In the genomic region with DNA sequence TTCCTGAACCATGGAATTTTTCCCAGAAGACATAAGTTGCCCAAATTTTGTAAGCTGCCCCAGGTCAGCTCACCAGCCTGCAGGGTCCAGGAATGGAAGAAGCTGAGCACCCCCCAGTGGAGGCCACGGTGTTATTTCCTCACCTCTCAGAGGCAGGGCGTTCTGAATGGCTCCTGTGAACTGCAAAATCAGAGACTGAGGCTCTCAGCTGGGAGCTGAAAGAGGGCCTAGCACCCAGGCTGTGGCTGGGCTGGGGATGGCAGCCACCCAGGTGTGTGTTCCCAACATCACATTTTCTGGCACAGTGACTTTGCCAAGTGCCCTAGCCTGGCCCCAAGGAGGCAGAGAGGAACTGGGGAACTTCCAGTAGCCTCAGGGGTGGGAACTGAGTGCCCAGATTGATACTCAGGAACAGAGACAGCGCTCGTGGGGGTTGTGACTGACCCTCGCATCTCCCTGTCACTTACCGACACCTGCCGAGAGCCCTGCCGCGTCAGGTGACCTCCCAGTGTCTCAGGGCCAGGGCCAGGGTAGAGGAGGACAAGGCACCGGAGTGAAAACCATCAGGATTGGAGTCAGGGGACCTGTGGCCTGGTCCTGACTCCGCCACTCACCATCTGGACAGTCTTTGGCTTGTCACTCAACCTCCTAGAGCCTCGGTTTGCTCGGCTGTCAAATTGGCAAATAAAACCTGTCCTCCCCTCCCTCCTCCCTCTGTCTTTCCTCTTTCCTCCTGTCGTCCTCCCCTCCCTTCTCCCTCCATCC, we compare ENCODE assay signal across 11 cellular contexts. TPM values are rescaled to one million over a fixed set of nuclear protein-coding genes. Genes with fewer than 3 reads are reported as not detected.
DNase-seq lines count a peak whose midpoint lies in the region; ATAC-seq and TF ChIP-seq lines count a peak whose summit lies in the region.
"Had no signal": no experiment of that assay in that cellular context is flagged by ENCODE, and none has a peak within 500 bp of the region (broad histone marks: within the 10 kb centered on the region; RNA-seq: fewer than 3 reads in every experiment).

No MANE protein-coding gene starts in this region.

- ATAC-seq in WTC11: peak; percentile 79
- peak; percentile 59 for ATAC-seq in left lobe of liver
- ATAC-seq in HG03135 (IDR thresholded peaks at IDR 0.05; ENCODE audit: unreplicated experiment): no peak
- ATAC-seq: natural killer cell treated with Interleukin-12 subunit alpha and Interleukin-12 subunit beta and Interleukin-15 and Interleukin-18, amount 100 ng/mL, for 72 hours had no signal

- TF ChIP-seq CTCF in WTC11 (IDR thresholded peaks at IDR 0.05): no peak

- no peaks in the 10 kb centered on the region for H3K9me3 Mint-ChIP-seq in WTC11
- H3K9me3 Mint-ChIP-seq: natural killer cell treated with Interleukin-12 subunit alpha and Interleukin-12 subunit beta and Interleukin-15 and Interleukin-18, amount 100 ng/mL, for 72 hours had no signal

- no peaks in the 10 kb centered on the region for H3K27me3 Mint-ChIP-seq in WTC11 (ENCODE audit: low read depth)

- peak; percentile 41 for DNase-seq in DMS 273 treated with DMSO at 0.1 percent for 48 hours (lab: John Stamatoyannopoulos, UW)
- peak; percentile 83 for DNase-seq in HT-29 (ENCODE audit: low spot score)
- DNase-seq in WTC11 (ENCODE audit: low spot score): peak; percentile 70
- no peak for DNase-seq in left lobe of liver (ENCODE audit: low spot score)
- DNase-seq in GOT3 (lab: John Stamatoyannopoulos, UW): no peak
- no peak for DNase-seq in posterior vena cava (ENCODE audit: low spot score)
- no peak for DNase-seq in NCI-H2029 treated with DMSO at 0.1 percent for 48 hours (lab: John Stamatoyannopoulos, UW)
- DNase-seq: NCI-H1048 had no signal

- CTCF ChIA-PET in WTC11 (lab: Charles Lee): interaction anchor here (0.6 to 4.6 kb wide), 24 partner anchors 11 to 947 kb away, joined by 3 to 48 read pairs (median 5); a partner anchor contains a TSS

- intact Hi-C loops in posterior vena cava (cut with DNase I): no loop called here

- no peak overlapping the region for H3K27ac Mint-ChIP-seq in WTC11
- H3K27ac Mint-ChIP-seq: natural killer cell treated with Interleukin-12 subunit alpha and Interleukin-12 subunit beta and Interleukin-15 and Interleukin-18, amount 100 ng/mL, for 72 hours had no signal

- POLR2A ChIA-PET in WTC11 (lab: Charles Lee): no interaction called here

- peaks cover 13% of the 10 kb centered on the region for H3K4me1 Mint-ChIP-seq in WTC11

- no peaks in the 10 kb centered on the region for H3K36me3 Mint-ChIP-seq in WTC11
- H3K36me3 Mint-ChIP-seq: natural killer cell treated with Interleukin-12 subunit alpha and Interleukin-12 subunit beta and Interleukin-15 and Interleukin-18, amount 100 ng/mL, for 72 hours had no signal

- H3K4me3 Mint-ChIP-seq in WTC11: no peak overlapping the region
- H3K4me3 Mint-ChIP-seq: natural killer cell treated with Interleukin-12 subunit alpha and Interleukin-12 subunit beta and Interleukin-15 and Interleukin-18, amount 100 ng/mL, for 72 hours had no signal

TF ChIP-seq in WTC11, 78 proteins besides CTCF, POLR2A, EP300 and RAD21:
- TF ChIP-seq CBFB (CRISPR knock-in tag; IDR thresholded peaks at IDR 0.05; ENCODE audit: low read depth): no peak
- TF ChIP-seq, protein P1, sequence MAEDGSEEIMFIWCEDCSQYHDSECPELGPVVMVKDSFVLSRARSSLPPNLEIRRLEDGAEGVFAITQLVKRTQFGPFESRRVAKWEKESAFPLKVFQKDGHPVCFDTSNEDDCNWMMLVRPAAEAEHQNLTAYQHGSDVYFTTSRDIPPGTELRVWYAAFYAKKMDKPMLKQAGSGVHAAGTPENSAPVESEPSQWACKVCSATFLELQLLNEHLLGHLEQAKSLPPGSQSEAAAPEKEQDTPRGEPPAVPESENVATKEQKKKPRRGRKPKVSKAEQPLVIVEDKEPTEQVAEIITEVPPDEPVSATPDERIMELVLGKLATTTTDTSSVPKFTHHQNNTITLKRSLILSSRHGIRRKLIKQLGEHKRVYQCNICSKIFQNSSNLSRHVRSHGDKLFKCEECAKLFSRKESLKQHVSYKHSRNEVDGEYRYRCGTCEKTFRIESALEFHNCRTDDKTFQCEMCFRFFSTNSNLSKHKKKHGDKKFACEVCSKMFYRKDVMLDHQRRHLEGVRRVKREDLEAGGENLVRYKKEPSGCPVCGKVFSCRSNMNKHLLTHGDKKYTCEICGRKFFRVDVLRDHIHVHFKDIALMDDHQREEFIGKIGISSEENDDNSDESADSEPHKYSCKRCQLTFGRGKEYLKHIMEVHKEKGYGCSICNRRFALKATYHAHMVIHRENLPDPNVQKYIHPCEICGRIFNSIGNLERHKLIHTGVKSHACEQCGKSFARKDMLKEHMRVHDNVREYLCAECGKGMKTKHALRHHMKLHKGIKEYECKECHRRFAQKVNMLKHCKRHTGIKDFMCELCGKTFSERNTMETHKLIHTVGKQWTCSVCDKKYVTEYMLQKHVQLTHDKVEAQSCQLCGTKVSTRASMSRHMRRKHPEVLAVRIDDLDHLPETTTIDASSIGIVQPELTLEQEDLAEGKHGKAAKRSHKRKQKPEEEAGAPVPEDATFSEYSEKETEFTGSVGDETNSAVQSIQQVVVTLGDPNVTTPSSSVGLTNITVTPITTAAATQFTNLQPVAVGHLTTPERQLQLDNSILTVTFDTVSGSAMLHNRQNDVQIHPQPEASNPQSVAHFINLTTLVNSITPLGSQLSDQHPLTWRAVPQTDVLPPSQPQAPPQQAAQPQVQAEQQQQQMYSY (CRISPR knock-in tag; IDR thresholded peaks at IDR 0.05): peak; percentile 78

RNA-seq across cellular contexts. Expression of a gene that starts 11.3 kb away (rescaled TPM):
- total RNA-seq in HT-29 (2014; rRNA removed; shearing (Covaris generic)): 6.2 and 6.3 TPM in 2 replicates
- 1.6 to 3.4 TPM (median 2.3 TPM) in 3 replicates for total RNA-seq in WTC11 (2021)
- 0.10 TPM for total RNA-seq in left lobe of liver
- total RNA-seq in posterior vena cava: not detected
- total RNA-seq: natural killer cell treated with Interleukin-12 subunit alpha and Interleukin-12 subunit beta and Interleukin-15 and Interleukin-18, amount 100 ng/mL, for 72 hours; T-helper 2 cell treated with Interferon-gamma antibody and Interleukin-4, amounts not matched to agents 100 ng/mL and 5 ng/mL, for 36 hours had no signal

Comparison
In these comparisons a context has a peak if more than half of its experiments do, and no peak if none do; other contexts are left out.
1. DNase-seq: peak in DMS 273 treated with DMSO at 0.1 percent for 48 hours (single experiment), HT-29 (single experiment) and WTC11 (single experiment); none in left lobe of liver (single experiment), GOT3 (single experiment), posterior vena cava (single experiment) and NCI-H2029 treated with DMSO at 0.1 percent for 48 hours (single experiment).